1 cellular context compared by ENCODE assay signal in genomic region chr5:139275536-139276297, GRCh38.
TF ChIP-seq lines count a peak whose summit lies in the region.

No MANE protein-coding gene starts in this region.

TF ChIP-seq in HepG2, 621 proteins besides CTCF, POLR2A, EP300 and RAD21 (continued from another document and continues in another):
- TF ChIP-seq ARID4A (CRISPR knock-in tag; IDR thresholded peaks at IDR 0.05; ENCODE audit: borderline replicate concordance) = 0 out of 2 replicates have a peak, but pooled peaks have one; percentile 30
- no peak for TF ChIP-seq ZNF18 (CRISPR knock-in tag; IDR thresholded peaks at IDR 0.05; ENCODE audit: insufficient replicate concordance)
- no peak for TF ChIP-seq ZNF597 (CRISPR knock-in tag; IDR thresholded peaks at IDR 0.05)
- no peak for TF ChIP-seq SMAD9 (CRISPR knock-in tag; IDR thresholded peaks at IDR 0.05)
- no peak for TF ChIP-seq KDM3A (CRISPR knock-in tag; IDR thresholded peaks at IDR 0.05; ENCODE audit: low read depth)
- TF ChIP-seq ZBTB44 (CRISPR knock-in tag; IDR thresholded peaks at IDR 0.05) = no peak
- no peak for TF ChIP-seq HDAC1 (CRISPR knock-in tag; IDR thresholded peaks at IDR 0.05)
- TF ChIP-seq SOX6 (IDR thresholded peaks at IDR 0.05) = no peak
- TF ChIP-seq SOX6 (CRISPR knock-in tag; IDR thresholded peaks at IDR 0.05) = peak; percentile 35; the same call in 1 of the 2 replicates
- TF ChIP-seq AHDC1 (CRISPR knock-in tag; IDR thresholded peaks at IDR 0.05; ENCODE audit: borderline replicate concordance) = no peak
- TF ChIP-seq POGZ (CRISPR knock-in tag; IDR thresholded peaks at IDR 0.05) = 0 out of 2 replicates have a peak, but pooled peaks have one; percentile 10
- TF ChIP-seq RBM22 (optimal IDR thresholded peaks at IDR 0.05; ENCODE audit: low read length) = peak; percentile 2
- TF ChIP-seq ZNF687 (CRISPR knock-in tag; IDR thresholded peaks at IDR 0.05) = peak; percentile 41; the same call in 1 of the 2 replicates
- TF ChIP-seq STAG1 (CRISPR knock-in tag; IDR thresholded peaks at IDR 0.05) = no peak
- TF ChIP-seq ZFY (CRISPR knock-in tag; IDR thresholded peaks at IDR 0.05) = peak; percentile 36; the same call in 1 of the 2 replicates
- TF ChIP-seq SOX5 (CRISPR knock-in tag; IDR thresholded peaks at IDR 0.05; ENCODE audit: borderline replicate concordance) = peak; percentile 23; the same call in 1 of the 2 replicates
- peak; percentile 53; the same call in 1 of the 2 replicates for TF ChIP-seq ZFX (CRISPR knock-in tag; IDR thresholded peaks at IDR 0.05; ENCODE audit: low read depth)
- TF ChIP-seq ZNF720 (CRISPR knock-in tag; IDR thresholded peaks at IDR 0.05) = no peak
- no peak for TF ChIP-seq HDAC6 (IDR thresholded peaks at IDR 0.05; ENCODE audit: low read depth, low read length)
- TF ChIP-seq HCFC1 (IDR thresholded peaks at IDR 0.05; ENCODE audit: low read depth, low read length) = no peak
- no peak for TF ChIP-seq PHF20 (CRISPR knock-in tag; IDR thresholded peaks at IDR 0.05)
- no peak for TF ChIP-seq MED13 (CRISPR knock-in tag; IDR thresholded peaks at IDR 0.05)
- TF ChIP-seq MYC (CRISPR knock-in tag; IDR thresholded peaks at IDR 0.05; ENCODE audit: borderline replicate concordance) = peak; percentile 41; the same call in 1 of the 2 replicates
- no peak for TF ChIP-seq SALL1 (CRISPR knock-in tag; IDR thresholded peaks at IDR 0.05)
- TF ChIP-seq CHD2 (IDR thresholded peaks at IDR 0.05; ENCODE audit: low read depth, low read length) = no peak
- no peak for TF ChIP-seq SIN3A (IDR thresholded peaks at IDR 0.05; ENCODE audit: borderline replicate concordance, low read depth, low read length)
- TF ChIP-seq MAX (IDR thresholded peaks at IDR 0.05) = peak; percentile 83
- peak; percentile 31; the same call in 1 of the 2 replicates for TF ChIP-seq USF2 (IDR thresholded peaks at IDR 0.05; ENCODE audit: low read depth, low read length)
- TF ChIP-seq USF2 (CRISPR knock-in tag; IDR thresholded peaks at IDR 0.05; ENCODE audit: borderline replicate concordance) = peak; percentile 56; the same call in 1 of the 2 replicates
- no peak for TF ChIP-seq HBP1 (CRISPR knock-in tag; IDR thresholded peaks at IDR 0.05; ENCODE audit: low read depth)
